Comparison of ENCODE assay signal across 8 cellular contexts in the genomic region with DNA sequence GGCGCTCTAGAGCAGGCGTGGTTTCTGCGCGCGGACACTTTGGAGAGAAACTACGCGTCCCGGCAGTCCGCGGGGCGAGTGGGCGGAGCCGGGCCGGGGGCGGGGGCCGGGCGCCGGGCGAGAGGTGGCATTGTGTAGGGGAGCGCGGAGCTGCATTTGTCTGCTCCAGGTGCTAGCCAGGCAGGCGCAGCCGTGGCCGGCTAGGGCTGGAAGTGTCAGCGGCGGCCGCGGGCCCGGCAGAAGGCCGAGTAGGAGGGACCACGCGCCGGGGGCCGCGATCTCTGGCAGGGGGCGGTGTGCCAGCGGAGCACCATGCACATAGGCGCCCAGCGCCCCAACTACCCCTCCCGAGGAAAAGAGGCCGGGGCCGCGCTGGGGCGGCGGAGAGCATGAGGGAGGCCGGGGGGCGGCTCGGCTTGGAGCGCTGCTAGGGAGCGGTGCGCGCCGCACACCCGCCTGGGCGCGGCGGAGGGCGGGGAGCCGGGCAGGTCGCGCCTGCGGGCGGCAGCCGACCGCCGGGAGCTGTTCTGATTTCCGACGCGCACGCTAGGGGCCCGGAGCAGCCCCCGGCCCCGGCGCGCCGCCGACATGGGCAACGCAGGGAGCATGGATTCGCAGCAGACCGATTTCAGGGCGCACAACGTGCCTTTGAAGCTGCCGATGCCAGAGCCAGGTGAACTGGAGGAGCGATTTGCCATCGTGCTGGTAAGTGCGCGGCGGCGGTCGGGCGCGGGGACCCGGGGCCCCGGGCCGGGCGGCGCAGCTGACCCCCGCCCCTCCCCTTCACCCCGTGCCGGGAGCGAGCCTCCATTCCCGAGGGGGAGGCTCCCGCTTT. TPM values are rescaled to one million over a fixed set of nuclear protein-coding genes. Genes with fewer than 3 reads are reported as not detected.
A peak's percentile ranks its signal among the peaks of the same experiment; 100 is the strongest.
DNase-seq lines count a peak whose midpoint lies in the region; ATAC-seq and TF ChIP-seq lines count a peak whose summit lies in the region.

A gene (plus strand): TSS at position 159 of the 835 bp plus-strand sequence.

- no peak for TF ChIP-seq EP300 in esophagus muscularis mucosa (IDR thresholded peaks at IDR 0.05)

- intact Hi-C loops in esophagus muscularis mucosa (cut with DNase I) (loop anchor here (5.0 to 10.0 kb wide), 4 partner anchors 72 to 302 kb away; no protein-coding TSS in a partner anchor), mucosa of descending colon (cut with DNase I, micrococcal nuclease) (loop anchor here in 1 of 2 donors (10.0 kb wide), 1 partner anchor 300 kb away; no protein-coding TSS in a partner anchor)

- ATAC-seq in GM19328 (IDR thresholded peaks at IDR 0.05; ENCODE audit: unreplicated experiment) (peak; percentile 87), HG03439 (IDR thresholded peaks at IDR 0.05; ENCODE audit: unreplicated experiment) (peak; percentile 91), mucosa of descending colon (peak; percentile 89)

- H3K4me3 ChIP-seq in CD8-positive, alpha-beta memory T cell (ENCODE audit: low read length): peak within 1 kb of the TSS; percentile 34
- peak within 1 kb of the TSS; percentile 81 to 99 (median 88) for H3K4me3 ChIP-seq in esophagus muscularis mucosa
- peak within 1 kb of the TSS; percentile 79 for H3K4me3 ChIP-seq in mucosa of descending colon

- CTCF ChIA-PET in CD8-positive, alpha-beta memory T cell (lab: Charles Lee): no interaction called here

- peaks cover 12% of the 10 kb centered on the region for H3K27me3 ChIP-seq in CD8-positive, alpha-beta memory T cell (ENCODE audit: insufficient read depth, low read length, poor library complexity, severe bottlenecking)
- no peaks in the 10 kb centered on the region for H3K27me3 ChIP-seq in esophagus muscularis mucosa

- H3K36me3 ChIP-seq in CD8-positive, alpha-beta memory T cell (ENCODE audit: insufficient read depth, low read length): no peaks in the 10 kb centered on the region
- no peaks in the 10 kb centered on the region for H3K36me3 ChIP-seq in esophagus muscularis mucosa
- no peaks in the 10 kb centered on the region for H3K36me3 ChIP-seq in mucosa of descending colon (ENCODE audit: low read depth)

- H3K27me3 Mint-ChIP-seq in CD8-positive, alpha-beta memory T cell: peaks cover 25 to 66% of the 10 kb centered on the region in 2 donors

- no peak within 1 kb of the TSS for H3K27ac ChIP-seq in CD8-positive, alpha-beta memory T cell (ENCODE audit: low read depth, low read length)
- H3K27ac ChIP-seq in esophagus muscularis mucosa (replicated peaks in 1 of 4): peak within 1 kb of the TSS; percentile 81 to 83 (median 82)

- peak in 2 of 5 donors; percentile 2 to 11 for DNase-seq in CD8-positive, alpha-beta memory T cell
- DNase-seq in NCI-H69 (lab: John Stamatoyannopoulos, UW) (peak; percentile 74), esophagus muscularis mucosa (ENCODE audit: extremely low spot score) (peak; percentile 95), mucosa of descending colon (peak; percentile 86 to 91 (median 88))
- DNase-seq in activated CD8-positive, alpha-beta memory T cell treated with anti-CD3 and anti-CD28 coated beads for 48 hours (ENCODE audit: low read depth in 2 of 3, low spot score in 2 of 3): peak in 2 of 3 experiments; percentile 10 to 12
- DNase-seq in stimulated activated naive CD4-positive, alpha-beta T cell (lab: John Stamatoyannopoulos, UW): peak in 4 of 6 experiments; percentile 13 to 44 (median 15)

- H3K9me3 Mint-ChIP-seq in CD8-positive, alpha-beta memory T cell: no peaks in the 10 kb centered on the region

- peak within 1 kb of the TSS; percentile 63 to 89 (median 71) for H3K4me3 Mint-ChIP-seq in CD8-positive, alpha-beta memory T cell

- TF ChIP-seq POLR2A in esophagus muscularis mucosa (IDR thresholded peaks at IDR 0.05; ENCODE audit: low read depth): peak; percentile 55

- H3K4me1 ChIP-seq in CD8-positive, alpha-beta memory T cell (ENCODE audit: insufficient read depth, low read length): no peaks in the 10 kb centered on the region
- H3K4me1 ChIP-seq in esophagus muscularis mucosa: peaks cover 6 to 43% (median 36%) of the 10 kb centered on the region in 4 donors
- H3K4me1 ChIP-seq in mucosa of descending colon (ENCODE audit: low read depth): no peaks in the 10 kb centered on the region

- POLR2A ChIA-PET in CD8-positive, alpha-beta memory T cell (lab: Charles Lee): no interaction called here

- 1% methylated on average over 14 of the region's 103 CpGs for WGBS in esophagus muscularis mucosa

- no peaks in the 10 kb centered on the region for H3K36me3 Mint-ChIP-seq in CD8-positive, alpha-beta memory T cell

- H3K9me3 ChIP-seq in CD8-positive, alpha-beta memory T cell (ENCODE audit: low read length): no peaks in the 10 kb centered on the region
- H3K9me3 ChIP-seq in esophagus muscularis mucosa (no peaks in the 10 kb centered on the region), mucosa of descending colon (no peaks in the 10 kb centered on the region)

- H3K4me1 Mint-ChIP-seq in CD8-positive, alpha-beta memory T cell: peaks cover 4 to 20% (median 9%) of the 10 kb centered on the region in 3 donors

- H3K27ac Mint-ChIP-seq in CD8-positive, alpha-beta memory T cell: no peak within 1 kb of the TSS

- TF ChIP-seq CTCF in esophagus muscularis mucosa (IDR thresholded peaks at IDR 0.05): no peak
- no peak for TF ChIP-seq CTCF in mucosa of descending colon (IDR thresholded peaks at IDR 0.05)

RNA-seq across cellular contexts. Expression of the gene that starts here (rescaled TPM):
- total RNA-seq in CD8-positive, alpha-beta memory T cell: under 1 TPM; 0.58 to 0.59 TPM
- 0.05 TPM for polyA plus RNA-seq in CD8-positive, alpha-beta memory T cell
- 10 to 100 TPM; 23.5 to 28.0 (median 23.8) TPM for total RNA-seq in esophagus muscularis mucosa
- 10 to 100 TPM; 11.5 to 25.4 (median 12.0) TPM for total RNA-seq in mucosa of descending colon

Comparison
In these comparisons a context has a peak if more than half of its experiments do, and no peak if none do; other contexts are left out.
1. RNA of the gene that starts here (total RNA-seq): 23.5 to 28.0 TPM in esophagus muscularis mucosa and 11.5 to 25.4 TPM in mucosa of descending colon; 0.58 to 0.59 TPM in CD8-positive, alpha-beta memory T cell; every median in the first group is over 4 times any median in the second.
2. H3K4me3 ChIP-seq: peak in every context shown above with its lines; median percentile 88 in esophagus muscularis mucosa; 79 in mucosa of descending colon; 34 in CD8-positive, alpha-beta memory T cell.
3. Peak in every context shown above with its lines, with median percentiles within 50 percentile points of each other: ATAC-seq.